11 cellular contexts compared by ENCODE assay signal in the genomic region with DNA sequence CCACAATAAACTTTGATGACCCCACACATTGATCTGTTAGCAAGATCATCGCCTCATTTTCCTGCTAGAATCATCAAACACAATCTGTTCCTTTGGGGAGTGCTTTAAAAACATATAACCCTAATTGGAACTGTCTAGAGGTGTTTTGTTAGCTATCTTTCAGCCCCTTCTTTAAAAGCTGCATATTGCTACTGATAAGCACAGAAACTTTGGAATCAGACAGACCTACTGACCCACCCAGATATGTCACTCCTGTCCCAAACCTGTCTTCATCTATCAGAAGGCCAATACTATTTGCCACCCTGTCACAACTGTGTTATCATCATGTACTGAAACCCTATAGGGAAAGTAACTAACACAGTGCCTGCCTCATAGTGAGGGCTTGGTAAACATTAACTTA.
"Had no signal": no experiment of that assay in that cellular context is flagged by ENCODE, and none has a peak within 500 bp of the region (broad histone marks: within the 10 kb centered on the region; RNA-seq: fewer than 3 reads in every experiment).

No MANE protein-coding gene starts in this region.

- FAIRE-seq: H1, H54 had no signal

- ATAC-seq: GM23338, HCT116 had no signal

- H3K4me2 ChIP-seq: GM23338 had no signal

- H2AFZ ChIP-seq: GM23248, GM23338 had no signal

- H3K9me3 ChIP-seq: HAP-1 had no signal

- H3K4me1 ChIP-seq: HAP-1 had no signal

- H3K4me3 ChIP-seq: GM23248, GM23338, HAP-1 had no signal

- H3K36me3 ChIP-seq: HAP-1 had no signal

- DNase-seq: GM23248, GOT3, H7, H9, HCEC 1CT, HFFc6 had no signal

- H3K9me3 Mint-ChIP-seq: GM23338, H9, HFFc6 had no signal

- H3K9ac ChIP-seq: GM23248 had no signal

- H3K27ac ChIP-seq: GM23248 had no signal

- H3K4me3 Mint-ChIP-seq: GM23338, H9, HFFc6 had no signal
